In the genomic region with DNA sequence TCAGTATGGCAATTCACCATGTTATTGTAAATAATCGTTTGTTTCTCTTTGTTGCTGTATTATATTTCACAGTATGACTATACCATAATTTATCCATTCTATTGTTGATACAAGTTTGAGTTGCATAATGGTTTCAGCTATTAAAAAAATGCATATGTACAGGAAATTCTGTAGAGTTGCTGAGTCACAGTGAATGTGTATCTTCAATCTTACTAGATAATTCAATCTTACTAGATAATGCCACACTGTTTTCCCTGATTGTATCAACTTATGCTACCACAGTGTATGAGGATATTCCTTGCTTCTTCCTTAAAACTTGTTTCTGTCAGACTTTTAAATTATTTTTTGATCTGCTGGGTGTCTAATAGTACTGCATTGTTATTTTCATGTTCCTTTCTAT, we compare ENCODE assay signal across 1 cellular context.
TF ChIP-seq lines count a peak whose summit lies in the region.

No MANE protein-coding gene starts in this region.

TF ChIP-seq in K562, 482 proteins besides CTCF, POLR2A, EP300 and RAD21 (continued from another document and continues in another):
- TF ChIP-seq, protein P1, sequence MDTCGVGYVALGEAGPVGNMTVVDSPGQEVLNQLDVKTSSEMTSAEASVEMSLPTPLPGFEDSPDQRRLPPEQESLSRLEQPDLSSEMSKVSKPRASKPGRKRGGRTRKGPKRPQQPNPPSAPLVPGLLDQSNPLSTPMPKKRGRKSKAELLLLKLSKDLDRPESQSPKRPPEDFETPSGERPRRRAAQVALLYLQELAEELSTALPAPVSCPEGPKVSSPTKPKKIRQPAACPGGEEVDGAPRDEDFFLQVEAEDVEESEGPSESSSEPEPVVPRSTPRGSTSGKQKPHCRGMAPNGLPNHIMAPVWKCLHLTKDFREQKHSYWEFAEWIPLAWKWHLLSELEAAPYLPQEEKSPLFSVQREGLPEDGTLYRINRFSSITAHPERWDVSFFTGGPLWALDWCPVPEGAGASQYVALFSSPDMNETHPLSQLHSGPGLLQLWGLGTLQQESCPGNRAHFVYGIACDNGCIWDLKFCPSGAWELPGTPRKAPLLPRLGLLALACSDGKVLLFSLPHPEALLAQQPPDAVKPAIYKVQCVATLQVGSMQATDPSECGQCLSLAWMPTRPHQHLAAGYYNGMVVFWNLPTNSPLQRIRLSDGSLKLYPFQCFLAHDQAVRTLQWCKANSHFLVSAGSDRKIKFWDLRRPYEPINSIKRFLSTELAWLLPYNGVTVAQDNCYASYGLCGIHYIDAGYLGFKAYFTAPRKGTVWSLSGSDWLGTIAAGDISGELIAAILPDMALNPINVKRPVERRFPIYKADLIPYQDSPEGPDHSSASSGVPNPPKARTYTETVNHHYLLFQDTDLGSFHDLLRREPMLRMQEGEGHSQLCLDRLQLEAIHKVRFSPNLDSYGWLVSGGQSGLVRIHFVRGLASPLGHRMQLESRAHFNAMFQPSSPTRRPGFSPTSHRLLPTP (IDR thresholded peaks at IDR 0.05; ENCODE audit: borderline replicate concordance, extremely low read depth, insufficient read length): no peak
- TF ChIP-seq MXI1 (IDR thresholded peaks at IDR 0.05; ENCODE audit: low read depth, low read length): no peak
- no peak for TF ChIP-seq FOSL1 (tag; conservative IDR thresholded peaks at IDR 0.05)
- TF ChIP-seq ELF1 (tag; IDR thresholded peaks at IDR 0.05): no peak
- TF ChIP-seq RBFOX2 (IDR thresholded peaks at IDR 0.05; ENCODE audit: low read depth, low read length): no peak
- TF ChIP-seq, protein P2, sequence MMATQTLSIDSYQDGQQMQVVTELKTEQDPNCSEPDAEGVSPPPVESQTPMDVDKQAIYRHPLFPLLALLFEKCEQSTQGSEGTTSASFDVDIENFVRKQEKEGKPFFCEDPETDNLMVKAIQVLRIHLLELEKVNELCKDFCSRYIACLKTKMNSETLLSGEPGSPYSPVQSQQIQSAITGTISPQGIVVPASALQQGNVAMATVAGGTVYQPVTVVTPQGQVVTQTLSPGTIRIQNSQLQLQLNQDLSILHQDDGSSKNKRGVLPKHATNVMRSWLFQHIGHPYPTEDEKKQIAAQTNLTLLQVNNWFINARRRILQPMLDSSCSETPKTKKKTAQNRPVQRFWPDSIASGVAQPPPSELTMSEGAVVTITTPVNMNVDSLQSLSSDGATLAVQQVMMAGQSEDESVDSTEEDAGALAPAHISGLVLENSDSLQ (IDR thresholded peaks at IDR 0.05): no peak
- no peak for TF ChIP-seq EWSR1 (IDR thresholded peaks at IDR 0.05; ENCODE audit: borderline replicate concordance, low read depth, partially characterized antibody)
- no peak for TF ChIP-seq SRSF1 (IDR thresholded peaks at IDR 0.05; ENCODE audit: low read depth, low read length)
- TF ChIP-seq HDAC2 (IDR thresholded peaks at IDR 0.05): peak; percentile 68
- no peak for TF ChIP-seq PURB (CRISPR knock-in tag; IDR thresholded peaks at IDR 0.05; ENCODE audit: low read depth)
- TF ChIP-seq HDAC6 (IDR thresholded peaks at IDR 0.05; ENCODE audit: low read depth, low read length): no peak
- peak; percentile 96 for TF ChIP-seq MAFG (tag; conservative IDR thresholded peaks at IDR 0.05)
- no peak for TF ChIP-seq SNRNP70 (optimal IDR thresholded peaks at IDR 0.05; ENCODE audit: low read depth, low read length)
- TF ChIP-seq NR2C2 (CRISPR knock-in tag; IDR thresholded peaks at IDR 0.05): no peak
- no peak for TF ChIP-seq NR2C2 (tag; IDR thresholded peaks at IDR 0.05)
- no peak for TF ChIP-seq ZNF12 (CRISPR knock-in tag; IDR thresholded peaks at IDR 0.05)
- TF ChIP-seq, protein P3, sequence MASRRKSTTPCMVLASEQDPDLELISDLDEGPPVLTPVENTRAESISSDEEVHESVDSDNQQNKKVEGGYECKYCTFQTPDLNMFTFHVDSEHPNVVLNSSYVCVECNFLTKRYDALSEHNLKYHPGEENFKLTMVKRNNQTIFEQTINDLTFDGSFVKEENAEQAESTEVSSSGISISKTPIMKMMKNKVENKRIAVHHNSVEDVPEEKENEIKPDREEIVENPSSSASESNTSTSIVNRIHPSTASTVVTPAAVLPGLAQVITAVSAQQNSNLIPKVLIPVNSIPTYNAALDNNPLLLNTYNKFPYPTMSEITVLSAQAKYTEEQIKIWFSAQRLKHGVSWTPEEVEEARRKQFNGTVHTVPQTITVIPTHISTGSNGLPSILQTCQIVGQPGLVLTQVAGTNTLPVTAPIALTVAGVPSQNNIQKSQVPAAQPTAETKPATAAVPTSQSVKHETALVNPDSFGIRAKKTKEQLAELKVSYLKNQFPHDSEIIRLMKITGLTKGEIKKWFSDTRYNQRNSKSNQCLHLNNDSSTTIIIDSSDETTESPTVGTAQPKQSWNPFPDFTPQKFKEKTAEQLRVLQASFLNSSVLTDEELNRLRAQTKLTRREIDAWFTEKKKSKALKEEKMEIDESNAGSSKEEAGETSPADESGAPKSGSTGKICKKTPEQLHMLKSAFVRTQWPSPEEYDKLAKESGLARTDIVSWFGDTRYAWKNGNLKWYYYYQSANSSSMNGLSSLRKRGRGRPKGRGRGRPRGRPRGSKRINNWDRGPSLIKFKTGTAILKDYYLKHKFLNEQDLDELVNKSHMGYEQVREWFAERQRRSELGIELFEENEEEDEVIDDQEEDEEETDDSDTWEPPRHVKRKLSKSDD (conservative IDR thresholded peaks at IDR 0.05; ENCODE audit: low read length): no peak
- no peak for TF ChIP-seq RNF219 (CRISPR knock-in tag; IDR thresholded peaks at IDR 0.05)
- no peak for TF ChIP-seq TEAD2 (tag; IDR thresholded peaks at IDR 0.05)
- 0 out of 4 replicates have a peak, but pooled peaks of 1 of the 2 experiments have one; percentile 30 for TF ChIP-seq HDAC1 (IDR thresholded peaks at IDR 0.05)
- no peak for TF ChIP-seq E2F6 (IDR thresholded peaks at IDR 0.05; ENCODE audit: borderline replicate concordance in 1 of 2, extremely low read depth in 1 of 2, insufficient read depth in 1 of 2, insufficient read length in 1 of 2, low read depth in 1 of 2, low read length in 1 of 2, poor library complexity in 1 of 2, severe bottlenecking in 1 of 2)
- TF ChIP-seq MTA1 (IDR thresholded peaks at IDR 0.05; ENCODE audit: borderline replicate concordance): peak; percentile 71; the same call in 1 of the 2 replicates
- TF ChIP-seq POLR2B (IDR thresholded peaks at IDR 0.05; ENCODE audit: low read depth, partially characterized antibody): no peak
- no peak for TF ChIP-seq JUNB (CRISPR knock-in tag; conservative IDR thresholded peaks at IDR 0.05)
- TF ChIP-seq, protein P4, sequence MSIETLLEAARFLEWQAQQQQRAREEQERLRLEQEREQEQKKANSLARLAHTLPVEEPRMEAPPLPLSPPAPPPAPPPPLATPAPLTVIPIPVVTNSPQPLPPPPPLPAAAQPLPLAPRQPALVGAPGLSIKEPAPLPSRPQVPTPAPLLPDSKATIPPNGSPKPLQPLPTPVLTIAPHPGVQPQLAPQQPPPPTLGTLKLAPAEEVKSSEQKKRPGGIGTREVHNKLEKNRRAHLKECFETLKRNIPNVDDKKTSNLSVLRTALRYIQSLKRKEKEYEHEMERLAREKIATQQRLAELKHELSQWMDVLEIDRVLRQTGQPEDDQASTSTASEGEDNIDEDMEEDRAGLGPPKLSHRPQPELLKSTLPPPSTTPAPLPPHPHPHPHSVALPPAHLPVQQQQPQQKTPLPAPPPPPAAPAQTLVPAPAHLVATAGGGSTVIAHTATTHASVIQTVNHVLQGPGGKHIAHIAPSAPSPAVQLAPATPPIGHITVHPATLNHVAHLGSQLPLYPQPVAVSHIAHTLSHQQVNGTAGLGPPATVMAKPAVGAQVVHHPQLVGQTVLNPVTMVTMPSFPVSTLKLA (conservative IDR thresholded peaks at IDR 0.05): peak in 1 of 2 experiments; percentile 23; a peak in 1 of 4 replicates
- TF ChIP-seq, protein P5, sequence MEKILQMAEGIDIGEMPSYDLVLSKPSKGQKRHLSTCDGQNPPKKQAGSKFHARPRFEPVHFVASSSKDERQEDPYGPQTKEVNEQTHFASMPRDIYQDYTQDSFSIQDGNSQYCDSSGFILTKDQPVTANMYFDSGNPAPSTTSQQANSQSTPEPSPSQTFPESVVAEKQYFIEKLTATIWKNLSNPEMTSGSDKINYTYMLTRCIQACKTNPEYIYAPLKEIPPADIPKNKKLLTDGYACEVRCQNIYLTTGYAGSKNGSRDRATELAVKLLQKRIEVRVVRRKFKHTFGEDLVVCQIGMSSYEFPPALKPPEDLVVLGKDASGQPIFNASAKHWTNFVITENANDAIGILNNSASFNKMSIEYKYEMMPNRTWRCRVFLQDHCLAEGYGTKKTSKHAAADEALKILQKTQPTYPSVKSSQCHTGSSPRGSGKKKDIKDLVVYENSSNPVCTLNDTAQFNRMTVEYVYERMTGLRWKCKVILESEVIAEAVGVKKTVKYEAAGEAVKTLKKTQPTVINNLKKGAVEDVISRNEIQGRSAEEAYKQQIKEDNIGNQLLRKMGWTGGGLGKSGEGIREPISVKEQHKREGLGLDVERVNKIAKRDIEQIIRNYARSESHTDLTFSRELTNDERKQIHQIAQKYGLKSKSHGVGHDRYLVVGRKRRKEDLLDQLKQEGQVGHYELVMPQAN (IDR thresholded peaks at IDR 0.05; ENCODE audit: borderline replicate concordance): no peak
- TF ChIP-seq GTF2A2 (tag; IDR thresholded peaks at IDR 0.05): no peak
- TF ChIP-seq, protein P6, sequence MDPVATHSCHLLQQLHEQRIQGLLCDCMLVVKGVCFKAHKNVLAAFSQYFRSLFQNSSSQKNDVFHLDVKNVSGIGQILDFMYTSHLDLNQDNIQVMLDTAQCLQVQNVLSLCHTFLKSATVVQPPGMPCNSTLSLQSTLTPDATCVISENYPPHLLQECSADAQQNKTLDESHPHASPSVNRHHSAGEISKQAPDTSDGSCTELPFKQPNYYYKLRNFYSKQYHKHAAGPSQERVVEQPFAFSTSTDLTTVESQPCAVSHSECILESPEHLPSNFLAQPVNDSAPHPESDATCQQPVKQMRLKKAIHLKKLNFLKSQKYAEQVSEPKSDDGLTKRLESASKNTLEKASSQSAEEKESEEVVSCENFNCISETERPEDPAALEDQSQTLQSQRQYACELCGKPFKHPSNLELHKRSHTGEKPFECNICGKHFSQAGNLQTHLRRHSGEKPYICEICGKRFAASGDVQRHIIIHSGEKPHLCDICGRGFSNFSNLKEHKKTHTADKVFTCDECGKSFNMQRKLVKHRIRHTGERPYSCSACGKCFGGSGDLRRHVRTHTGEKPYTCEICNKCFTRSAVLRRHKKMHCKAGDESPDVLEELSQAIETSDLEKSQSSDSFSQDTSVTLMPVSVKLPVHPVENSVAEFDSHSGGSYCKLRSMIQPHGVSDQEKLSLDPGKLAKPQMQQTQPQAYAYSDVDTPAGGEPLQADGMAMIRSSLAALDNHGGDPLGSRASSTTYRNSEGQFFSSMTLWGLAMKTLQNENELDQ (CRISPR knock-in tag; IDR thresholded peaks at IDR 0.05; ENCODE audit: borderline replicate concordance): no peak
- TF ChIP-seq TOE1 (IDR thresholded peaks at IDR 0.05; ENCODE audit: borderline replicate concordance): no peak
- no peak for TF ChIP-seq TOE1 (CRISPR knock-in tag; IDR thresholded peaks at IDR 0.05; ENCODE audit: borderline replicate concordance, low read depth)
- TF ChIP-seq ZNF175 (CRISPR knock-in tag; IDR thresholded peaks at IDR 0.05; ENCODE audit: low read depth): no peak
- no peak for TF ChIP-seq ZNF239 (CRISPR knock-in tag; IDR thresholded peaks at IDR 0.05)
- no peak for TF ChIP-seq TAL1 (IDR thresholded peaks at IDR 0.05)
- no peak for TF ChIP-seq KDM4B (IDR thresholded peaks at IDR 0.05; ENCODE audit: borderline replicate concordance in 2 of 2, low read depth in 1 of 2)
- TF ChIP-seq ZSCAN29 (IDR thresholded peaks at IDR 0.05): no peak
- TF ChIP-seq ZFPM2 (CRISPR knock-in tag; IDR thresholded peaks at IDR 0.05): no peak
- TF ChIP-seq GABPA (tag; conservative IDR thresholded peaks at IDR 0.05; ENCODE audit: low read depth): 0 out of 2 replicates have a peak, but pooled peaks have one; percentile 15
